ENCODE assay signal across 12 cellular contexts in genomic region chr16:46923513-46924295, GRCh38.
"Had no signal": no experiment of that assay in that cellular context is flagged by ENCODE, and none has a peak within 500 bp of the region (broad histone marks: within the 10 kb centered on the region; RNA-seq: fewer than 3 reads in every experiment).

No MANE protein-coding gene starts in this region.

- H3K4me3 ChIP-seq: prostate gland had no signal

- DNase-seq: activated CD4-positive, alpha-beta T cell treated with anti-CD3 and anti-CD28 coated beads, Interleukin-2, amount 10 ng/mL, durations not matched to agents 24 days and 14 days; activated CD8-positive, alpha-beta memory T cell treated with anti-CD3 and anti-CD28 coated beads for 24 hours; activated naive CD4-positive, alpha-beta T cell treated with anti-CD3 and anti-CD28 coated beads, Interleukin-2, amount 50 U/mL, for 16 hours; activated T-cell treated with anti-CD3 and anti-CD28 coated beads for 4 hours; amniotic stem cell; stimulated activated CD4-positive, alpha-beta T cell treated with anti-CD3 and anti-CD28 coated beads, Interleukin-4, amount 100 ng/mL, for 1 hour; T-cell had no signal

- H3K27ac Mint-ChIP-seq: activated CD4-positive, alpha-beta T cell treated with anti-CD3 and anti-CD28 coated beads, Interleukin-2, amount 10 ng/mL, durations not matched to agents 24 days and 14 days; brain; memory B cell; nephron; T-cell; type B pancreatic cell had no signal

- H3K27me3 Mint-ChIP-seq: activated CD4-positive, alpha-beta T cell treated with anti-CD3 and anti-CD28 coated beads, Interleukin-2, amount 10 ng/mL, durations not matched to agents 24 days and 14 days; brain; memory B cell; T-cell; type B pancreatic cell had no signal

- H3K9me3 Mint-ChIP-seq: activated CD4-positive, alpha-beta T cell treated with anti-CD3 and anti-CD28 coated beads, Interleukin-2, amount 10 ng/mL, durations not matched to agents 24 days and 14 days; brain; memory B cell; nephron; T-cell; type B pancreatic cell had no signal

- H3K4me3 Mint-ChIP-seq: activated CD4-positive, alpha-beta T cell treated with anti-CD3 and anti-CD28 coated beads, Interleukin-2, amount 10 ng/mL, durations not matched to agents 24 days and 14 days; brain; memory B cell; nephron; T-cell; type B pancreatic cell had no signal

- H3K4me1 Mint-ChIP-seq: activated CD4-positive, alpha-beta T cell treated with anti-CD3 and anti-CD28 coated beads, Interleukin-2, amount 10 ng/mL, durations not matched to agents 24 days and 14 days; brain; nephron; T-cell had no signal

- H3K9me3 ChIP-seq: prostate gland had no signal

- H3K36me3 Mint-ChIP-seq: T-cell had no signal

- ATAC-seq: T-cell had no signal
